In the genomic region with DNA sequence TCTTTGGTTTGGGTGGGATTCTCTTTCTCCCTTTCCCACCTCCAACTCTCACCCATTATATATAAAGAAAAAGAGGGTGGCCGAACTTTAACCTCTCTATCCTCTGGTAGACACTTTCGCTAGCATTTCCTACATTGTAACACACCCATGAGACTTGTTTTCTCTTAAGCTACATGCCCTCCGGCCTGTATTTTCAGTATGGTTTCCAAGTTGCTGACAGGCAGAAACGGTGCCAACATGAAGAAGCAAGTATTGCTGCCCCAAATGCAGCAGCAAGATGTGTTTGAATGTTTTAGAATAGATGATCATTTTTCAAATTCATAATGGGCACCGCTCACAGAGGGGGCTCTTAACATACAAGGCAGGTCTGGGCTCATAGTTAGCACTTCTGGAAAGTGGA, we compare ENCODE assay signal across 1 cellular context.
TF ChIP-seq lines count a peak whose summit lies in the region.

No MANE protein-coding gene starts in this region.

TF ChIP-seq in H1, 55 proteins besides CTCF, POLR2A, EP300 and RAD21:
- TF ChIP-seq CBX8 (IDR thresholded peaks at IDR 0.05; ENCODE audit: borderline replicate concordance, low read depth, low read length) (no peak), ASH2L (IDR thresholded peaks at IDR 0.05; ENCODE audit: low read length) (no peak), BACH1 (IDR thresholded peaks at IDR 0.05; ENCODE audit: low read length) (no peak), GTF2F1 (IDR thresholded peaks at IDR 0.05; ENCODE audit: borderline replicate concordance, low read depth, low read length) (no peak), SP1 (IDR thresholded peaks at IDR 0.05; ENCODE audit: low read depth, low read length) (no peak), SIRT6 (IDR thresholded peaks at IDR 0.05; ENCODE audit: low read length) (no peak), TCF12 (IDR thresholded peaks at IDR 0.05; ENCODE audit: low read depth, low read length) (no peak)
TF ChIP-seq in H1: peak in this region for 0.
